ENCODE assay signal across 15 cellular contexts in genomic region chrX:154590415-154590814, GRCh38. TPM values are rescaled to one million over a fixed set of nuclear protein-coding genes. Genes with fewer than 3 reads are reported as not detected.
DNase-seq lines count a peak whose midpoint lies in the region; ATAC-seq, FAIRE-seq and TF ChIP-seq lines count a peak whose summit lies in the region.
"Not testable (repeated sequence)": the region's sequence is repeated elsewhere in the genome, so short reads cannot be mapped to it uniquely, and the experiment has no call there.
"Had no signal": no experiment of that assay in that cellular context is flagged by ENCODE, and none has a peak within 500 bp of the region (broad histone marks: within the 10 kb centered on the region; RNA-seq: fewer than 3 reads in every experiment).

No MANE protein-coding gene starts in this region.

- whole genome bisulfite sequencing in IMR-90 (ENCODE audit: extremely low coverage in 2 of 2, insufficient read length in 1 of 2), 2 experiments = no CpG with 5 or more reads among the region's 13 CpGs
- no CpG with 5 or more reads among the region's 13 CpGs for WGBS in K562 (ENCODE audit: insufficient coverage, low coverage, missing lambda C conversion rate)

- not testable (repeated sequence) for H3K79me2 ChIP-seq in K562 (ENCODE audit: control insufficient read depth, insufficient read depth, low read length); endothelial cell of umbilical vein (ENCODE audit: control insufficient read depth, insufficient read depth, low read length)

- H3K4me1 ChIP-seq in IMR-90 (ENCODE audit: control insufficient read depth, insufficient read depth, low read length); K562 (replicated peaks in 1 of 2; ENCODE audit: control insufficient read depth in 2 of 2, insufficient read depth in 2 of 2, low read length in 2 of 2); endothelial cell of umbilical vein (ENCODE audit: control insufficient read depth, extremely low read depth, insufficient read depth, low read length): not testable (repeated sequence)

- not testable (repeated sequence) for H4K20me1 ChIP-seq in IMR-90 (ENCODE audit: insufficient read depth, low read length); K562 (replicated peaks; ENCODE audit: control insufficient read depth, insufficient read depth, low read length); endothelial cell of umbilical vein (replicated peaks; ENCODE audit: control insufficient read depth, extremely low read depth, insufficient read depth, low read length)

- not testable (repeated sequence) for H3K9me3 ChIP-seq in IMR-90 (ENCODE audit: control insufficient read depth, insufficient read depth, low read length); K562 (replicated peaks; ENCODE audit: control insufficient read depth, insufficient read depth, low read depth, low read length); endothelial cell of umbilical vein (replicated peaks; ENCODE audit: control insufficient read depth, insufficient read depth, low read length)

- CTCF ChIA-PET in IMR-90 (lab: Yijun Ruan, JAX); K562 (lab: Yijun Ruan, JAX; ENCODE audit: low intra/inter-chr PET ratio); endothelial cell of umbilical vein (lab: Charles Lee): not testable (repeated sequence)

- in situ Hi-C loops in IMR-90 (cut with MboI; ENCODE audit: low sequenced_read_pairs) (loop anchor here (25.0 kb wide), 1 partner anchor 147 kb away; no protein-coding TSS in a partner anchor), K562 (cut with MboI) (loop anchor here (25.0 kb wide), 1 partner anchor 147 kb away; no protein-coding TSS in a partner anchor)

- not testable (repeated sequence) for H2BK20ac ChIP-seq in IMR-90 (ENCODE audit: low read depth, low read length)

- H4K91ac ChIP-seq in IMR-90 (ENCODE audit: insufficient read depth, low read depth, low read length) = not testable (repeated sequence)

- TF ChIP-seq RAD21 in IMR-90 (IDR thresholded peaks at IDR 0.05; ENCODE audit: low read length); K562 (CRISPR knock-in tag; conservative IDR thresholded peaks at IDR 0.05 in 1 of 2, IDR thresholded peaks at IDR 0.05 in 1 of 2): not testable (repeated sequence)

- H3K18ac ChIP-seq in IMR-90 (ENCODE audit: low read depth, low read length) = not testable (repeated sequence)

- not testable (repeated sequence) for TF ChIP-seq EP300 in K562 (IDR thresholded peaks at IDR 0.05; ENCODE audit: low read length)

- H3K14ac ChIP-seq in IMR-90 (replicated peaks; ENCODE audit: low read depth, low read length) = not testable (repeated sequence)

- not testable (repeated sequence) for H3K4me2 ChIP-seq in IMR-90 (ENCODE audit: low read depth, low read length); K562 (ENCODE audit: insufficient read depth, low read length); endothelial cell of umbilical vein (ENCODE audit: insufficient read depth, low read length)

- dilution Hi-C loops in IMR-90 (cut with HindIII; ENCODE audit: low sequenced_read_pairs, unreplicated experiment); endothelial cell of umbilical vein (cut with MboI; ENCODE audit: extremely low pct_ligation_motif_present, low sequenced_read_pairs): not testable (repeated sequence)

- H2BK15ac ChIP-seq in IMR-90 (ENCODE audit: low read depth, low read length) = not testable (repeated sequence)

- H4K8ac ChIP-seq in IMR-90 (ENCODE audit: low read depth in 2 of 2, low read length in 2 of 2) = not testable (repeated sequence)

- H2AFZ ChIP-seq in IMR-90 (replicated peaks; ENCODE audit: low read length, poor library complexity); K562 (ENCODE audit: low read depth, low read length); endothelial cell of umbilical vein (ENCODE audit: low read depth, low read length): not testable (repeated sequence)

- H3K27me3 ChIP-seq in IMR-90 (ENCODE audit: control insufficient read depth, insufficient read depth, low read length) = peaks cover 20% of the 10 kb centered on the region
- H3K27me3 ChIP-seq in K562 (ENCODE audit: control insufficient read depth in 2 of 2, insufficient read depth in 2 of 2, low read length in 2 of 2) = peaks cover 0 to 15% of the 10 kb centered on the region in 2 experiments; a peak in 2 of 5 replicates
- not testable (repeated sequence) for H3K27me3 ChIP-seq in endothelial cell of umbilical vein (ENCODE audit: control insufficient read depth in 2 of 2, insufficient read depth in 2 of 2, low read length in 2 of 2)

- intact Hi-C loops in IMR-90 (cut with micrococcal nuclease); K562 (cut with micrococcal nuclease); endothelial cell of umbilical vein (cut with micrococcal nuclease): not testable (repeated sequence)

- not testable (repeated sequence) for H3K4me3 ChIP-seq in IMR-90 (ENCODE audit: insufficient read depth, low read depth, low read length); K562; endothelial cell of umbilical vein (replicated peaks in 1 of 3; ENCODE audit: insufficient read depth in 1 of 3, low read depth in 1 of 3, low read length in 3 of 3)

- H2BK5ac ChIP-seq in IMR-90 (ENCODE audit: low read depth, low read length, poor library complexity, severe bottlenecking) = not testable (repeated sequence)

- TF ChIP-seq CTCF in D721Med (IDR thresholded peaks at IDR 0.05; ENCODE audit: insufficient read depth, missing control alignments); IMR-90 (conservative IDR thresholded peaks at IDR 0.05; ENCODE audit: low read depth, low read length); K562 (IDR thresholded peaks at IDR 0.05 in 2 of 3, conservative IDR thresholded peaks at IDR 0.05 in 1 of 3; ENCODE audit: insufficient read depth in 2 of 3, low read depth in 1 of 3, low read length in 3 of 3); endothelial cell of umbilical vein (IDR thresholded peaks at IDR 0.05; ENCODE audit: extremely low read depth in 1 of 2, insufficient read depth in 1 of 2, low read depth in 1 of 2, low read length in 2 of 2): not testable (repeated sequence)

- TF ChIP-seq POLR2A in H54 (IDR thresholded peaks at IDR 0.05; ENCODE audit: low read depth, low read length); IMR-90 (IDR thresholded peaks at IDR 0.05; ENCODE audit: low read depth, low read length); K562 (conservative IDR thresholded peaks at IDR 0.05); endothelial cell of umbilical vein (IDR thresholded peaks at IDR 0.05; ENCODE audit: low read depth, low read length): not testable (repeated sequence)

- not testable (repeated sequence) for H3K9me1 ChIP-seq in IMR-90 (ENCODE audit: insufficient read depth, low read length); K562 (ENCODE audit: control insufficient read depth, insufficient read depth, low read length); endothelial cell of umbilical vein (replicated peaks; ENCODE audit: control insufficient read depth, extremely low read depth, insufficient read depth, low read length)

- POLR2A ChIA-PET in IMR-90 (lab: Charles Lee; ENCODE audit: unreplicated experiment); K562 (lab: Yijun Ruan, JAX); endothelial cell of umbilical vein (lab: Charles Lee): not testable (repeated sequence)

- not testable (repeated sequence) for H3K79me1 ChIP-seq in IMR-90 (ENCODE audit: low read depth in 1 of 2, low read length in 2 of 2)

- not testable (repeated sequence) for BruUV-seq in IMR-90 (replicated peaks; lab: Mats Ljungman, UMichigan); K562 (replicated peaks; lab: Mats Ljungman, UMichigan); endothelial cell of umbilical vein (replicated peaks; lab: Mats Ljungman, UMichigan)

- FAIRE-seq in D721Med (lab: Jason Lieb, UNC) = peak; percentile 69
- FAIRE-seq in GM18507 (lab: Jason Lieb, UNC) = peak; percentile 52
- peak; percentile 60 for FAIRE-seq in H54 (lab: Jason Lieb, UNC)
- peak; percentile 78 for FAIRE-seq in RCC 7860 (lab: Jason Lieb, UNC)
- peak; percentile 91 for FAIRE-seq in K562 (lab: Jason Lieb, UNC)
- FAIRE-seq in endothelial cell of umbilical vein (lab: Jason Lieb, UNC) = peak; percentile 93

- not testable (repeated sequence) for H3K23ac ChIP-seq in IMR-90 (ENCODE audit: low read depth, low read length)

- H4K5ac ChIP-seq in IMR-90 (ENCODE audit: low read depth, low read length) = not testable (repeated sequence)

- not testable (repeated sequence) for H3K9ac ChIP-seq in IMR-90 (ENCODE audit: low read depth, low read length); K562 (ENCODE audit: insufficient read depth in 1 of 2, low read depth in 2 of 2, low read length in 2 of 2); endothelial cell of umbilical vein (replicated peaks; ENCODE audit: extremely low read depth, insufficient read depth, low read length)

- H2BK120ac ChIP-seq in IMR-90 (ENCODE audit: low read depth, low read length) = not testable (repeated sequence)

- H2AK9ac ChIP-seq in IMR-90 (replicated peaks; ENCODE audit: low read depth, low read length, poor library complexity) = not testable (repeated sequence)

- not testable (repeated sequence) for DNase-seq in D721Med (ENCODE audit: insufficient read length, low spot score); GM18507 (ENCODE audit: extremely low spot score, insufficient read length, low read depth); H54 (ENCODE audit: insufficient read length, low spot score); IMR-90; RCC 7860 (ENCODE audit: low spot score); K562 (ENCODE audit: extremely low read depth in 1 of 4, low spot score in 3 of 4); endothelial cell of umbilical vein (ENCODE audit: low read depth, low spot score); left lobe of liver (ENCODE audit: low spot score)

- ATAC-seq in IMR-90 (ENCODE audit: low read depth) (0 out of 2 replicates have a peak, but pooled peaks have one; percentile 37), K562 (peak; percentile 74), left lobe of liver (peak; percentile 38)

- not testable (repeated sequence) for H3K56ac ChIP-seq in IMR-90 (ENCODE audit: extremely low read depth, insufficient read depth, low read length)

- H3K4ac ChIP-seq in IMR-90 (ENCODE audit: low read depth, low read length) = not testable (repeated sequence)

- H2AK5ac ChIP-seq in IMR-90 (ENCODE audit: low read depth, low read length) = not testable (repeated sequence)

- H3K36me3 ChIP-seq in IMR-90 (ENCODE audit: control insufficient read depth, insufficient read depth, low read length); K562 (ENCODE audit: control insufficient read depth, insufficient read depth, low read length); endothelial cell of umbilical vein (ENCODE audit: control insufficient read depth in 2 of 2, extremely low read depth in 1 of 2, insufficient read depth in 2 of 2, low read length in 2 of 2): not testable (repeated sequence)

- not testable (repeated sequence) for H3K27ac ChIP-seq in IMR-90 (ENCODE audit: insufficient read depth, low read length); K562 (ENCODE audit: extremely low read depth, low read depth, low read length); endothelial cell of umbilical vein (ENCODE audit: insufficient read depth, low read depth, low read length)

RNA-seq across cellular contexts. Expression of gene CTAG1A, which starts 5.5 kb away (rescaled TPM):
- total RNA-seq in IMR-90 (2012; rRNA removed) = not detected in 2 replicates
- polyA plus RNA-seq in IMR-90 (2012; rRNA removed) = not detected in 2 replicates
- polyA plus RNA-seq in IMR-90 (2012; cell fraction: cytosol; rRNA removed) = not detected in 2 replicates
- polyA plus RNA-seq in IMR-90 (2012; cell fraction: nucleus; rRNA removed; ENCODE audit: low replicate concordance) = 0.08 TPM in 1 of 2 replicates, not detected in the other
- total RNA-seq in K562 (2011; cell fraction: chromatin; rRNA removed; ENCODE audit: low replicate concordance) = not detected in 2 replicates
- not detected in 2 replicates for total RNA-seq in K562 (2011; cell fraction: nucleolus; rRNA removed)
- not detected in 2 replicates for total RNA-seq in K562 (2011; cell fraction: nucleoplasm; rRNA removed)
- 0.32 TPM in 1 of 2 replicates, not detected in the other for total RNA-seq in K562 (2014; rRNA removed)
- total RNA-seq in K562 (2014; rRNA removed; fragmentation: Illumina TruSeq; extraction: Trizol) = not detected in 2 replicates
- not detected in 2 replicates for total RNA-seq in K562 (2015; rRNA removed; fragmentation: Illumina TruSeq; extraction: Trizol)
- total RNA-seq in K562 (2021) = not detected in 2 replicates
- polyA plus RNA-seq in K562 (2011; rRNA removed) = 0.12 TPM in 1 of 2 replicates, not detected in the other
- polyA plus RNA-seq in K562 (2011; cell fraction: cytosol; rRNA removed) = not detected in 2 replicates
- not detected in 2 replicates for polyA plus RNA-seq in K562 (2011; cell fraction: nucleus; rRNA removed)
- polyA plus RNA-seq in K562 (2012) = not detected in 2 replicates
- polyA plus RNA-seq in K562 (2014; fragmentation: Illumina TruSeq; extraction: Trizol) = not detected in 2 replicates
- not detected for polyA plus RNA-seq in K562 (2014; fragmentation: Nextera tagmentation; extraction: Ambion mirVana)
- polyA plus RNA-seq in K562 (2014; rRNA removed) = not detected in 2 replicates
- polyA minus RNA-seq in K562 (2011; rRNA and poly(A)+ RNA removed) = not detected in 2 replicates
- not detected in 2 replicates for polyA minus RNA-seq in K562 (2011; cell fraction: cytosol; rRNA and poly(A)+ RNA removed)
- polyA minus RNA-seq in K562 (2011; cell fraction: nucleus; rRNA and poly(A)+ RNA removed) = not detected in 2 replicates
- total RNA-seq in endothelial cell of umbilical vein = not detected in 2 replicates
- not detected in 2 replicates for polyA plus RNA-seq in endothelial cell of umbilical vein
- not detected in 2 replicates for polyA plus RNA-seq in endothelial cell of umbilical vein (2011; cell fraction: cytosol; rRNA removed)
- polyA plus RNA-seq in endothelial cell of umbilical vein (2011; cell fraction: nucleus; rRNA removed) = not detected in 2 replicates
- not detected in 2 replicates for polyA plus RNA-seq in endothelial cell of umbilical vein (2012)
- not detected in 2 replicates for polyA minus RNA-seq in endothelial cell of umbilical vein
- not detected for polyA minus RNA-seq in endothelial cell of umbilical vein (2011; cell fraction: cytosol; rRNA and poly(A)+ RNA removed)
- polyA minus RNA-seq in endothelial cell of umbilical vein (2011; cell fraction: nucleus; rRNA and poly(A)+ RNA removed) = not detected in 2 replicates
- not detected for total RNA-seq in left lobe of liver
- total RNA-seq: A673; Calu3; CD4-positive, alpha-beta memory T cell; GM12878; GM23248; H7 had no signal
- polyA plus RNA-seq: BJ; CD4-positive, alpha-beta memory T cell; GM12878; GM23248 had no signal

RNA-seq across cellular contexts. Expression of gene CTAG1B, which starts 28.7 kb away (rescaled TPM):
- total RNA-seq in IMR-90 (2012; rRNA removed) = not detected in 2 replicates
- not detected in 2 replicates for polyA plus RNA-seq in IMR-90 (2012; rRNA removed)
- polyA plus RNA-seq in IMR-90 (2012; cell fraction: cytosol; rRNA removed) = not detected in 2 replicates
- polyA plus RNA-seq in IMR-90 (2012; cell fraction: nucleus; rRNA removed; ENCODE audit: low replicate concordance) = 0.09 TPM in 1 of 2 replicates, not detected in the other
- total RNA-seq in K562 (2011; cell fraction: chromatin; rRNA removed; ENCODE audit: low replicate concordance) = not detected in 2 replicates
- not detected in 2 replicates for total RNA-seq in K562 (2011; cell fraction: nucleolus; rRNA removed)
- total RNA-seq in K562 (2011; cell fraction: nucleoplasm; rRNA removed) = not detected in 2 replicates
- total RNA-seq in K562 (2014; rRNA removed) = not detected in 2 replicates
- not detected in 2 replicates for total RNA-seq in K562 (2014; rRNA removed; fragmentation: Illumina TruSeq; extraction: Trizol)
- total RNA-seq in K562 (2015; rRNA removed; fragmentation: Illumina TruSeq; extraction: Trizol) = not detected in 2 replicates
- total RNA-seq in K562 (2021) = not detected in 2 replicates
- not detected in 2 replicates for polyA plus RNA-seq in K562 (2011; rRNA removed)
- not detected in 2 replicates for polyA plus RNA-seq in K562 (2011; cell fraction: cytosol; rRNA removed)
- polyA plus RNA-seq in K562 (2011; cell fraction: nucleus; rRNA removed) = not detected in 2 replicates
- polyA plus RNA-seq in K562 (2012) = not detected in 2 replicates
- not detected in 2 replicates for polyA plus RNA-seq in K562 (2014; fragmentation: Illumina TruSeq; extraction: Trizol)
- polyA plus RNA-seq in K562 (2014; fragmentation: Nextera tagmentation; extraction: Ambion mirVana) = not detected
- not detected in 2 replicates for polyA plus RNA-seq in K562 (2014; rRNA removed)
- not detected in 2 replicates for polyA minus RNA-seq in K562 (2011; rRNA and poly(A)+ RNA removed)
- not detected in 2 replicates for polyA minus RNA-seq in K562 (2011; cell fraction: cytosol; rRNA and poly(A)+ RNA removed)
- polyA minus RNA-seq in K562 (2011; cell fraction: nucleus; rRNA and poly(A)+ RNA removed) = not detected in 2 replicates
- total RNA-seq in endothelial cell of umbilical vein = not detected in 2 replicates
- polyA plus RNA-seq in endothelial cell of umbilical vein = not detected in 2 replicates
- not detected in 2 replicates for polyA plus RNA-seq in endothelial cell of umbilical vein (2011; cell fraction: cytosol; rRNA removed)
- polyA plus RNA-seq in endothelial cell of umbilical vein (2011; cell fraction: nucleus; rRNA removed) = not detected in 2 replicates
- polyA plus RNA-seq in endothelial cell of umbilical vein (2012) = not detected in 2 replicates
- not detected in 2 replicates for polyA minus RNA-seq in endothelial cell of umbilical vein
- not detected for polyA minus RNA-seq in endothelial cell of umbilical vein (2011; cell fraction: cytosol; rRNA and poly(A)+ RNA removed)
- polyA minus RNA-seq in endothelial cell of umbilical vein (2011; cell fraction: nucleus; rRNA and poly(A)+ RNA removed) = not detected in 2 replicates
- total RNA-seq in left lobe of liver = not detected
- total RNA-seq: A673; Calu3; CD4-positive, alpha-beta memory T cell; GM12878; GM23248; H7 had no signal
- polyA plus RNA-seq: BJ; CD4-positive, alpha-beta memory T cell; GM12878; GM23248 had no signal

RNA-seq across cellular contexts. Expression of gene IKBKG, which starts 43.0 kb away (rescaled TPM):
- 13.9 and 16.5 TPM in 2 replicates for total RNA-seq in IMR-90 (2012; rRNA removed)
- polyA plus RNA-seq in IMR-90 (2012; rRNA removed) = 38.2 and 41.3 TPM in 2 replicates
- 61.0 and 68.3 TPM in 2 replicates for polyA plus RNA-seq in IMR-90 (2012; cell fraction: cytosol; rRNA removed)
- polyA plus RNA-seq in IMR-90 (2012; cell fraction: nucleus; rRNA removed; ENCODE audit: low replicate concordance) = 60.9 and 124 TPM in 2 replicates
- total RNA-seq in K562 (2011; cell fraction: chromatin; rRNA removed; ENCODE audit: low replicate concordance) = 24.9 and 66.1 TPM in 2 replicates
- 52.9 and 57.4 TPM in 2 replicates for total RNA-seq in K562 (2011; cell fraction: nucleolus; rRNA removed)
- 30.5 and 36.4 TPM in 2 replicates for total RNA-seq in K562 (2011; cell fraction: nucleoplasm; rRNA removed)
- 28.2 and 45.3 TPM in 2 replicates for total RNA-seq in K562 (2014; rRNA removed)
- total RNA-seq in K562 (2014; rRNA removed; fragmentation: Illumina TruSeq; extraction: Trizol) = 6.8 and 10.6 TPM in 2 replicates
- total RNA-seq in K562 (2015; rRNA removed; fragmentation: Illumina TruSeq; extraction: Trizol) = 21.9 and 22.2 TPM in 2 replicates
- total RNA-seq in K562 (2021) = 46.2 and 51.8 TPM in 2 replicates
- polyA plus RNA-seq in K562 (2011; rRNA removed) = 23.4 and 29.9 TPM in 2 replicates
- 34.4 and 69.6 TPM in 2 replicates for polyA plus RNA-seq in K562 (2011; cell fraction: cytosol; rRNA removed)
- 90.6 and 112 TPM in 2 replicates for polyA plus RNA-seq in K562 (2011; cell fraction: nucleus; rRNA removed)
- 32.7 and 39.8 TPM in 2 replicates for polyA plus RNA-seq in K562 (2012)
- 18.6 and 29.3 TPM in 2 replicates for polyA plus RNA-seq in K562 (2014; fragmentation: Illumina TruSeq; extraction: Trizol)
- under 1 TPM; 0.68 to 0.99 TPM for polyA plus RNA-seq in K562 (2014; fragmentation: Nextera tagmentation; extraction: Ambion mirVana)
- polyA plus RNA-seq in K562 (2014; rRNA removed) = 52.9 and 60.0 TPM in 2 replicates
- 4.2 and 5.7 TPM in 2 replicates for polyA minus RNA-seq in K562 (2011; rRNA and poly(A)+ RNA removed)
- 16.6 and 19.2 TPM in 2 replicates for polyA minus RNA-seq in K562 (2011; cell fraction: cytosol; rRNA and poly(A)+ RNA removed)
- polyA minus RNA-seq in K562 (2011; cell fraction: nucleus; rRNA and poly(A)+ RNA removed) = 19.4 and 22.9 TPM in 2 replicates
- 40.3 and 41.2 TPM in 2 replicates for total RNA-seq in endothelial cell of umbilical vein
- 47.8 and 52.1 TPM in 2 replicates for polyA plus RNA-seq in endothelial cell of umbilical vein
- 28.2 and 36.2 TPM in 2 replicates for polyA plus RNA-seq in endothelial cell of umbilical vein (2011; cell fraction: cytosol; rRNA removed)
- 58.8 and 59.8 TPM in 2 replicates for polyA plus RNA-seq in endothelial cell of umbilical vein (2011; cell fraction: nucleus; rRNA removed)
- 26.9 and 34.0 TPM in 2 replicates for polyA plus RNA-seq in endothelial cell of umbilical vein (2012)
- polyA minus RNA-seq in endothelial cell of umbilical vein = 11.1 and 13.7 TPM in 2 replicates
- 16.7 TPM for polyA minus RNA-seq in endothelial cell of umbilical vein (2011; cell fraction: cytosol; rRNA and poly(A)+ RNA removed)
- 11.3 and 17.5 TPM in 2 replicates for polyA minus RNA-seq in endothelial cell of umbilical vein (2011; cell fraction: nucleus; rRNA and poly(A)+ RNA removed)
- total RNA-seq in left lobe of liver = 69.0 TPM

RNA-seq across cellular contexts. Expression of gene G6PD, which starts 43.8 kb away (rescaled TPM):
- total RNA-seq in IMR-90 (2012; rRNA removed) (60.0 and 77.1 TPM in 2 replicates), K562 (2014; rRNA removed) (80.2 and 104 TPM in 2 replicates), K562 (2014; rRNA removed; fragmentation: Illumina TruSeq; extraction: Trizol) (28.7 and 44.7 TPM in 2 replicates), K562 (2015; rRNA removed; fragmentation: Illumina TruSeq; extraction: Trizol) (66.4 and 73.6 TPM in 2 replicates), K562 (2021) (205 and 212 TPM in 2 replicates), endothelial cell of umbilical vein (159 and 161 TPM in 2 replicates), left lobe of liver (5.6 TPM)
- polyA plus RNA-seq in IMR-90 (2012; rRNA removed) (174 and 213 TPM in 2 replicates), K562 (2011; rRNA removed) (44.6 and 133 TPM in 2 replicates), K562 (2014; fragmentation: Illumina TruSeq; extraction: Trizol) (222 and 260 TPM in 2 replicates), K562 (2014; fragmentation: Nextera tagmentation; extraction: Ambion mirVana) (10 to 100 TPM in 1 of 2 experiments, 1 to 10 TPM in 1; 2.9 to 18.3 TPM), K562 (2014; rRNA removed) (86.3 and 104 TPM in 2 replicates), endothelial cell of umbilical vein (155 and 173 TPM in 2 replicates)
- 127 and 234 TPM in 2 replicates for polyA plus RNA-seq in IMR-90 (2012; cell fraction: cytosol; rRNA removed)
- polyA plus RNA-seq in IMR-90 (2012; cell fraction: nucleus; rRNA removed; ENCODE audit: low replicate concordance) = 185 and 431 TPM in 2 replicates
- 99.3 and 369 TPM in 2 replicates for total RNA-seq in K562 (2011; cell fraction: chromatin; rRNA removed; ENCODE audit: low replicate concordance)
- 201 and 212 TPM in 2 replicates for total RNA-seq in K562 (2011; cell fraction: nucleolus; rRNA removed)
- 122 and 126 TPM in 2 replicates for total RNA-seq in K562 (2011; cell fraction: nucleoplasm; rRNA removed)
- polyA plus RNA-seq in K562 (2011; cell fraction: cytosol; rRNA removed) = 69.2 and 84.8 TPM in 2 replicates
- polyA plus RNA-seq in K562 (2011; cell fraction: nucleus; rRNA removed) = 266 and 292 TPM in 2 replicates
- 217 and 238 TPM in 2 replicates for polyA plus RNA-seq in K562 (2012)
- polyA minus RNA-seq in K562 (2011; rRNA and poly(A)+ RNA removed) = 39.7 and 47.5 TPM in 2 replicates
- 94.5 and 147 TPM in 2 replicates for polyA minus RNA-seq in K562 (2011; cell fraction: cytosol; rRNA and poly(A)+ RNA removed)
- 96.3 and 128 TPM in 2 replicates for polyA minus RNA-seq in K562 (2011; cell fraction: nucleus; rRNA and poly(A)+ RNA removed)
- 69.7 and 82.0 TPM in 2 replicates for polyA plus RNA-seq in endothelial cell of umbilical vein (2011; cell fraction: cytosol; rRNA removed)
- 152 and 189 TPM in 2 replicates for polyA plus RNA-seq in endothelial cell of umbilical vein (2011; cell fraction: nucleus; rRNA removed)
- polyA plus RNA-seq in endothelial cell of umbilical vein (2012) = 174 and 198 TPM in 2 replicates
- 89.1 and 109 TPM in 2 replicates for polyA minus RNA-seq in endothelial cell of umbilical vein
- 87.3 TPM for polyA minus RNA-seq in endothelial cell of umbilical vein (2011; cell fraction: cytosol; rRNA and poly(A)+ RNA removed)
- polyA minus RNA-seq in endothelial cell of umbilical vein (2011; cell fraction: nucleus; rRNA and poly(A)+ RNA removed) = 43.4 and 72.5 TPM in 2 replicates
